In the genomic region with DNA sequence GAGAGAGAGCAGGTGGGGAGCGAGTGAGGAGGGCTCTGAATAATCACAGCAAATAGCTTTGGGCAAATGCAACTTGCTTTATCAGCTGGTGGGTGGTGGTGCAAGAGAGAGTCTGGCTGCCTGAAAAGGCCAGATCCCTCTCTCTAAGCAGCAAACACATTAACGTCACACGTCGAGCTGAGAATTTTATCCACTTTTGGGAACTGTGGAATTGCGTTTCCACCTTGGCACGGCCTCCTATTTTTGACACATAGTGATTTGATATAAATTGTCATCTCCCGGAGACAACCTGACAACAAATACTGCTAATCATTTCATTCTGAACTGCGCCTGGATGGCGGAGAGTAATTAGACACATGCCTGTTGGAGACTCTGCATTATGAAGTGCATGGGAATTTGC, we compare ENCODE assay signal across 32 cellular contexts.
DNase-seq lines count a peak whose midpoint lies in the region; ATAC-seq and TF ChIP-seq lines count a peak whose summit lies in the region.
"Had no signal": no experiment of that assay in that cellular context is flagged by ENCODE, and none has a peak within 500 bp of the region (broad histone marks: within the 10 kb centered on the region; RNA-seq: fewer than 3 reads in every experiment).

No MANE protein-coding gene starts in this region.

- WGBS in right cardiac atrium, result 35% methylated on average over 9 of the region's 9 CpGs
- 82% methylated on average over 9 of the region's 9 CpGs for WGBS in right lobe of liver (ENCODE audit: insufficient coverage, low coverage, low lambda C conversion rate, missing lambda C conversion rate)

- peaks cover 1% of the 10 kb centered on the region for H3K4me1 ChIP-seq in right cardiac atrium (ENCODE audit: control insufficient read depth, insufficient read depth, low read length)
- H3K4me1 ChIP-seq in right lobe of liver, result no peaks in the 10 kb centered on the region
- H3K4me1 ChIP-seq: body of pancreas, gastrocnemius medialis, upper lobe of right lung had no signal

- DNase-seq in NCI-H2227 treated with DMSO at 0.1 percent for 48 hours (lab: John Stamatoyannopoulos, UW) (peak; percentile 24), right cardiac atrium (peak; percentile 44 to 59 (median 53)), retina (peak; percentile 50), right lobe of liver (no peak), foreskin fibroblast (no peak), SW 1271 (lab: John Stamatoyannopoulos, UW) (no peak)
- DNase-seq in activated CD4-positive, alpha-beta T cell treated with anti-CD3 and anti-CD28 coated beads for 48 hours, result no peak
- DNase-seq: activated CD4-positive, alpha-beta T cell treated with anti-CD3 and anti-CD28 coated beads, Interleukin-2, amount 50 U/mL, for 48 hours; activated CD8-positive, alpha-beta memory T cell treated with anti-CD3 and anti-CD28 coated beads, Interleukin-2, amount 50 U/mL, for 4 hours; activated naive CD4-positive, alpha-beta T cell; body of pancreas; cerebellar nuclear complex; DMS53; gastrocnemius medialis; hippocampal formation; mesenchymal stem cell; NCI-H1436 treated with DMSO at 0.1 percent for 48 hours; NCI-H2081 treated with DMSO at 0.1 percent for 48 hours; NCI-H345; NCI-H748 treated with DMSO at 0.1 percent for 48 hours; OCI-M1; T-helper 17 cell; upper lobe of right lung had no signal

- ATAC-seq in right cardiac atrium, result peak; percentile 95 to 96
- no peak for ATAC-seq in right lobe of liver
- ATAC-seq: activated CD4-positive, CD25-positive, alpha-beta regulatory T cell treated with anti-CD3 and anti-CD28 coated beads, Interleukin-2, amount 50 U/mL, for 24 hours; body of pancreas; gastrocnemius medialis; HCT116; left lobe of liver; SK-N-SH treated with all-trans-retinoic acid at 6 μM for 48 hours; stimulated activated effector memory CD8-positive, alpha-beta T cell treated with anti-CD3 and anti-CD28 coated beads, Interleukin-12 subunit alpha, Interleukin-12 subunit beta, amount 100 ng/mL, for 72 hours; T-helper 17 cell; upper lobe of right lung had no signal

- H3K4me3 Mint-ChIP-seq in brain, result peak overlapping the region in 3 of 5 experiments; percentile 5 to 38 (median 7)
- H3K4me3 Mint-ChIP-seq: stimulated activated effector memory CD8-positive, alpha-beta T cell treated with anti-CD3 and anti-CD28 coated beads, Interleukin-12 subunit alpha, Interleukin-12 subunit beta, amount 100 ng/mL, for 72 hours; T-helper 17 cell had no signal

- H3K27ac ChIP-seq in right cardiac atrium (ENCODE audit: low read length) (peak overlapping the region; percentile 52), right lobe of liver (no peak overlapping the region)
- H3K27ac ChIP-seq: BLaER1, body of pancreas, gastrocnemius medialis, neutrophil, RWPE1, upper lobe of right lung had no signal

- peaks cover 0 to 11% (median 6%) of the 10 kb centered on the region in 5 experiments for H3K9me3 Mint-ChIP-seq in brain

- peak overlapping the region; percentile 37 to 79 (median 51) for H3K27ac Mint-ChIP-seq in brain
- H3K27ac Mint-ChIP-seq: stimulated activated effector memory CD8-positive, alpha-beta T cell treated with anti-CD3 and anti-CD28 coated beads, Interleukin-12 subunit alpha, Interleukin-12 subunit beta, amount 100 ng/mL, for 72 hours; T-helper 17 cell had no signal

- no peak for TF ChIP-seq CTCF in brain (conservative IDR thresholded peaks at IDR 0.05)
- TF ChIP-seq CTCF in right lobe of liver (IDR thresholded peaks at IDR 0.05), result no peak
- no peak for TF ChIP-seq CTCF in foreskin fibroblast (IDR thresholded peaks at IDR 0.05; ENCODE audit: low read depth, low read length)

- H3K4me1 Mint-ChIP-seq in brain, result peaks cover 22% of the 10 kb centered on the region
- H3K4me1 Mint-ChIP-seq: stimulated activated effector memory CD8-positive, alpha-beta T cell treated with anti-CD3 and anti-CD28 coated beads, Interleukin-12 subunit alpha, Interleukin-12 subunit beta, amount 100 ng/mL, for 72 hours; T-helper 17 cell had no signal

- H3K27me3 Mint-ChIP-seq in brain, result no peaks in the 10 kb centered on the region
- H3K27me3 Mint-ChIP-seq: T-helper 17 cell had no signal

- no peaks in the 10 kb centered on the region for H3K36me3 Mint-ChIP-seq in brain
- H3K36me3 Mint-ChIP-seq: stimulated activated effector memory CD8-positive, alpha-beta T cell treated with anti-CD3 and anti-CD28 coated beads, Interleukin-12 subunit alpha, Interleukin-12 subunit beta, amount 100 ng/mL, for 72 hours had no signal

- H3K36me3 ChIP-seq in right lobe of liver, result no peaks in the 10 kb centered on the region
- H3K36me3 ChIP-seq: BLaER1, gastrocnemius medialis, neutrophil, upper lobe of right lung had no signal

- H3K4me3 ChIP-seq in right cardiac atrium (ENCODE audit: low read length), result no peak overlapping the region
- H3K4me3 ChIP-seq in right lobe of liver, result no peak overlapping the region
- H3K4me3 ChIP-seq in foreskin fibroblast (ENCODE audit: low read depth in 1 of 2, low read length in 2 of 2), result no peak overlapping the region
- H3K4me3 ChIP-seq: BLaER1, body of pancreas, gastrocnemius medialis, upper lobe of right lung had no signal

- intact Hi-C loops in right cardiac atrium (cut with DNase I) (no loop called here), right lobe of liver (cut with DNase I) (no loop called here)

- no peaks in the 10 kb centered on the region for H3K27me3 ChIP-seq in right cardiac atrium (ENCODE audit: control insufficient read depth, insufficient read depth)
- peaks cover 0 to 4% of the 10 kb centered on the region in 2 donors for H3K27me3 ChIP-seq in right lobe of liver
- H3K27me3 ChIP-seq: BLaER1, body of pancreas, gastrocnemius medialis, neutrophil, upper lobe of right lung had no signal

- no peak for TF ChIP-seq POLR2A in right lobe of liver (IDR thresholded peaks at IDR 0.05)

- H3K9me3 ChIP-seq in right cardiac atrium (ENCODE audit: control insufficient read depth, low read length) (no peaks in the 10 kb centered on the region), right lobe of liver (no peaks in the 10 kb centered on the region)
- H3K9me3 ChIP-seq: body of pancreas, gastrocnemius medialis, neutrophil, upper lobe of right lung had no signal

Comparison
In these comparisons a context has a peak if more than half of its experiments do, and no peak if none do; other contexts are left out.
1. DNase-seq: peak in NCI-H2227 treated with DMSO at 0.1 percent for 48 hours (single experiment), right cardiac atrium (3 of 3) and retina (single experiment); none in right lobe of liver (0 of 3), activated CD4-positive, alpha-beta T cell treated with anti-CD3 and anti-CD28 coated beads for 48 hours (single experiment), foreskin fibroblast (0 of 2) and SW 1271 (0 of 2).
2. ATAC-seq: peak in right cardiac atrium (2 of 2); none in right lobe of liver (0 of 4).